20 cellular contexts compared by ENCODE assay signal in the genomic region with DNA sequence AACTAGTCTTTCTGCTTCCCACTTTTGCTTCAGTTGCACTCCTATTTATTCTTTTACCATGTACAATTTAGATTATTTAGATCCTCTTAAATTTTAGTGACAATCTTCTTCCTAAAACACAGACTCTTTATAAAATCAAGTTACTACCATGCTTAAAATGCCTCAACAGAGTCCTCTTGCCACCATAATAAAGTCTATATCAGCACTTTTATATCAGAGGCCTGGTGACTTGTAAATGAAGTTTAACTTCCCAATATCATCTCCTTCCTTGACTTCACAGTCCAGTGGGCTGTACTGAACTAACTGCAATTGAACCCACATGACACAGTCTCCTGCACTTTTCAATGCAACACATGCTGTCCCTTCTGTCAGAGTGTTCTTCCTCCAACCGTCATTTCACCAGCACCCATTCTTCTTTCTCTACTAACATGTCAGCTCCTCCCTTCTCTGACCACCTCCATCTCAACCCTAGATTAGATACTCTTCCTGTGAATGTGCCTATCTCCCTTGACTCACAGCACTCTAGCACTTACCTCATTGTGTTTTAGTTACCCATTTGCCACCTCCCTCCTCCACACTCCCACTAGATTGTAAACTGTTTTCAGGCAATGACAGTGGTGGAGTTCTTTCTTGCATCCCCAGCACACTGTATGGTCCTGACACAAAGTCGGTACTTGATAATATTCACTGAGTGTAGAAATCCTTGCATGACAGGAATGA.
"Had no signal": no experiment of that assay in that cellular context is flagged by ENCODE, and none has a peak within 500 bp of the region (broad histone marks: within the 10 kb centered on the region; RNA-seq: fewer than 3 reads in every experiment).

No MANE protein-coding gene starts in this region.

- H3K9me3 ChIP-seq: heart left ventricle, prostate gland, sigmoid colon, testis, tibial nerve had no signal

- H3K27me3 ChIP-seq: heart left ventricle, sigmoid colon, testis, tibial nerve had no signal

- FAIRE-seq: kidney had no signal

- H3K79me2 ChIP-seq: parathyroid adenoma had no signal

- H3K9ac ChIP-seq: parathyroid adenoma had no signal

- H3K36me3 ChIP-seq: heart left ventricle, prostate gland, sigmoid colon, tibial nerve had no signal

- H2AFZ ChIP-seq: parathyroid adenoma had no signal

- DNase-seq: caudate nucleus; effector CD4-positive, alpha-beta T cell; foreskin melanocyte; heart left ventricle; hippocampal formation; kidney; left colon; left ventricle myocardium superior; mesenchymal stem cell; naive B cell; nephron progenitor cell; sigmoid colon; stimulated activated CD4-positive, alpha-beta T cell treated with anti-CD3 and anti-CD28 coated beads, Interleukin-2, amount 100 ng/mL, for 24 hours; testis had no signal

- H3K4me1 ChIP-seq: heart left ventricle, parathyroid adenoma, prostate gland, sigmoid colon, testis, tibial nerve had no signal

- H3K4me3 ChIP-seq: coronary artery, heart left ventricle, lung, prostate gland, sigmoid colon, skin epidermis, testis, tibial nerve had no signal

- ATAC-seq: heart left ventricle, left colon, left ventricle myocardium superior had no signal

- H3K27ac ChIP-seq: coronary artery, heart left ventricle, parathyroid adenoma, prostate gland, sigmoid colon, skin epidermis, testis, tibial nerve had no signal
